20 cellular contexts compared by ENCODE assay signal in the genomic region with DNA sequence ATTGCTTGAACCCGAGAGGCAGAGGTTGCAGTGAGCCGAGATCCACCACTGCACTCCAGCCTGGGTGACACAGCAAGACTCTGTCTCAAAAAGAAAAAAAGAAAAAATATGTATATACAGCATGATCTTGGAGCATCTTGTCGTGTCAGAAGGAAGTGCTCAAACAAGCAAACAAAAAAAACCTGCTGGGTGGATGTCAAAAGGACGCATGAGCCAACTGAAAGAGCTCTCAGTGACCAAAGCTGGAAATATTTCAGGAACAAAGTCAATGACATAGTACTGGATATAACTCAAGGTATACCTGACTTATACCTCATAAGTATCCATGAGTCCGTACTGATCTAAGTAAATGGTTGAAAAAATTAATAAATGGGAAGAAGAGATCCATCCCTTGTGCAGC.
"Had no signal": no experiment of that assay in that cellular context is flagged by ENCODE, and none has a peak within 500 bp of the region (broad histone marks: within the 10 kb centered on the region; RNA-seq: fewer than 3 reads in every experiment).

No MANE protein-coding gene starts in this region.

- DNase-seq: effector CD4-positive, alpha-beta T cell; head of caudate nucleus; mesenchymal stem cell; mucosa of descending colon; naive B cell; psoas muscle; right cardiac atrium; stimulated activated CD4-positive, alpha-beta T cell treated with anti-CD3 and anti-CD28 coated beads, Interleukin-2, amount 100 ng/mL, for 24 hours; stimulated activated CD4-positive, alpha-beta T cell treated with anti-CD3 and anti-CD28 coated beads, Interleukin-4, amount 100 ng/mL, for 24 hours; stimulated activated naive CD4-positive, alpha-beta T cell treated with Interleukin-2 at 50 U/mL for 16 hours; stomach; testis had no signal

- ATAC-seq: mucosa of descending colon; natural killer cell treated with Interleukin-12 subunit alpha and Interleukin-12 subunit beta and Interleukin-15 and Interleukin-18, amount 100 ng/mL, for 72 hours; psoas muscle; right cardiac atrium; stimulated activated effector memory CD8-positive, alpha-beta T cell treated with anti-CD3 and anti-CD28 coated beads, Interleukin-12 subunit alpha, Interleukin-12 subunit beta, amount 100 ng/mL, for 72 hours had no signal

- H3K9me3 Mint-ChIP-seq: mesothelial cell of epicardium; natural killer cell treated with Interleukin-12 subunit alpha and Interleukin-12 subunit beta and Interleukin-15 and Interleukin-18, amount 100 ng/mL, for 72 hours; neural crest cell; stimulated activated effector memory CD8-positive, alpha-beta T cell treated with anti-CD3 and anti-CD28 coated beads, Interleukin-12 subunit alpha, Interleukin-12 subunit beta, amount 100 ng/mL, for 72 hours; type B pancreatic cell had no signal

- H3K27ac Mint-ChIP-seq: mesothelial cell of epicardium; naive B cell; natural killer cell treated with Interleukin-12 subunit alpha and Interleukin-12 subunit beta and Interleukin-15 and Interleukin-18, amount 100 ng/mL, for 72 hours; stimulated activated effector memory CD8-positive, alpha-beta T cell treated with anti-CD3 and anti-CD28 coated beads, Interleukin-12 subunit alpha, Interleukin-12 subunit beta, amount 100 ng/mL, for 72 hours; type B pancreatic cell had no signal

- H3K9me3 ChIP-seq: mucosa of descending colon, neutrophil, psoas muscle, sigmoid colon, stomach, testis, tibial artery had no signal

- H3K4me3 Mint-ChIP-seq: mesothelial cell of epicardium; naive B cell; natural killer cell treated with Interleukin-12 subunit alpha and Interleukin-12 subunit beta and Interleukin-15 and Interleukin-18, amount 100 ng/mL, for 72 hours; neural crest cell; stimulated activated effector memory CD8-positive, alpha-beta T cell treated with anti-CD3 and anti-CD28 coated beads, Interleukin-12 subunit alpha, Interleukin-12 subunit beta, amount 100 ng/mL, for 72 hours; type B pancreatic cell had no signal

- H3K36me3 Mint-ChIP-seq: naive B cell; natural killer cell treated with Interleukin-12 subunit alpha and Interleukin-12 subunit beta and Interleukin-15 and Interleukin-18, amount 100 ng/mL, for 72 hours had no signal
